In the genomic region with DNA sequence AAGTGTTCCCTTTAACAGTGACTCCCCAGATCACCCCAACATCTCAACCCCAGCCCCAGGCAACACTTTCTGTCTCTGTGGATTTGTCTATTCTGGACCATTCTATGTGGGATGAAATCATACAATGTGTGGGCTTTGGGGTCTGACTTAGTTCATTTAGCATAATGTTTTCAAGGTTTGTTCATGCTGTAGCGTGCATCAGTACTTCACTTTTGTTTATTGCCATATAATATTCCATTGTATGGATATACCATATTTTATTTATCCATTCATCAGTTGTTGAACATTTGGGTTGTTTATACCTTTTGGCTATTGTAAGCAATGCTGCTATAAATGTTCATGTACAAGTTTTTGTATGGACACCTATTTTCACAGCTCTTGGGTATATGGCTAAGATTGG, we compare ENCODE assay signal across 38 cellular contexts. TPM values are rescaled to one million over a fixed set of nuclear protein-coding genes. Genes with fewer than 3 reads are reported as not detected.
"Had no signal": no experiment of that assay in that cellular context is flagged by ENCODE, and none has a peak within 500 bp of the region (broad histone marks: within the 10 kb centered on the region; RNA-seq: fewer than 3 reads in every experiment).

No MANE protein-coding gene starts in this region.

- ATAC-seq: activated CD8-positive, alpha-beta T cell treated with anti-CD3 and anti-CD28 coated beads for 36 hours; activated naive CD8-positive, alpha-beta T cell treated with anti-CD3 and anti-CD28 coated beads, Interleukin-2, amount 50 U/mL, for 24 hours; activated T-cell treated with anti-CD3 and anti-CD28 coated beads, Interleukin-2, amount 50 U/mL, for 4 hours; activated T-cell treated with anti-CD3 and anti-CD28 coated beads, Interleukin-2, amount 50 U/mL, for 72 hours; activated T-helper 17 cell treated with anti-CD3 and anti-CD28 coated beads, Interleukin-2, amount 50 U/mL, for 72 hours had no signal

- H3K27ac ChIP-seq: ascending aorta, cardiac muscle cell, VCaP had no signal

- H3K36me3 Mint-ChIP-seq: activated CD4-positive, alpha-beta memory T cell treated with anti-CD3 and anti-CD28 coated beads for 36 hours; activated naive CD8-positive, alpha-beta T cell; activated naive CD8-positive, alpha-beta T cell treated with anti-CD3 and anti-CD28 coated beads, Interleukin-2, amount 10 ng/mL, durations not matched to agents 7 days and 5 days; brain had no signal

- H3K36me3 ChIP-seq: ascending aorta, cardiac muscle cell had no signal

- FAIRE-seq: bronchial epithelial cell, TTC549 had no signal

- H3K4me3 ChIP-seq: ascending aorta, cardiac muscle cell had no signal

- H3K4me3 Mint-ChIP-seq: activated B cell treated with CpG ODN at 0.5 μM for 24 hours; activated CD4-positive, alpha-beta memory T cell treated with anti-CD3 and anti-CD28 coated beads for 36 hours; activated CD4-positive, alpha-beta T cell treated with anti-CD3 and anti-CD28 coated beads, Interleukin-2, amount 10 ng/mL, durations not matched to agents 24 days and 14 days; activated CD8-positive, alpha-beta T cell treated with anti-CD3 and anti-CD28 coated beads for 36 hours; activated naive CD4-positive, alpha-beta T cell treated with anti-CD3 and anti-CD28 coated beads for 36 hours; activated naive CD4-positive, alpha-beta T cell treated with anti-CD3 and anti-CD28 coated beads, Interleukin-2, amount 50 U/mL, for 24 hours; activated naive CD8-positive, alpha-beta T cell; activated naive CD8-positive, alpha-beta T cell treated with anti-CD3 and anti-CD28 coated beads, Interleukin-2, amount 10 ng/mL, durations not matched to agents 7 days and 5 days; activated naive CD8-positive, alpha-beta T cell treated with anti-CD3 and anti-CD28 coated beads, Interleukin-2, amount 50 U/mL, for 24 hours; activated T-cell treated with anti-CD3 and anti-CD28 coated beads, Interleukin-2, amount 50 U/mL, for 4 hours; activated T-cell treated with anti-CD3 and anti-CD28 coated beads, Interleukin-2, amount 50 U/mL, for 72 hours; activated T-helper 1 cell treated with anti-CD3 and anti-CD28 coated beads, Interleukin-12 subunit alpha, Interleukin-12 subunit beta, Interleukin-2, Interleukin-4 antibody, amounts not matched to agents 30 ng/mL and 10 ng/mL and 1 ng/mL, durations not matched to agents 14 hours and 24 hours and 36 hours; activated T-helper 17 cell treated with anti-CD3 and anti-CD28 coated beads, Interleukin-2, amount 50 U/mL, for 72 hours; brain; T-helper 1 cell treated with Interleukin-12 subunit alpha and Interleukin-12 subunit beta and Interleukin-4 antibody, amounts not matched to agents 30 μg/mL and 1 μg/mL, for 36 hours; T-helper 2 cell treated with Interferon-gamma antibody and Interleukin-4, amounts not matched to agents 5 μg/mL and 100 μg/mL, for 36 hours had no signal

- H3K4me1 ChIP-seq: ascending aorta had no signal

- H3K27me3 ChIP-seq: ascending aorta, cardiac muscle cell had no signal

- DNase-seq: activated B cell treated with CpG ODN at 0.5 μM for 24 hours; activated CD4-positive, alpha-beta memory T cell treated with anti-CD3 and anti-CD28 coated beads for 36 hours; activated CD4-positive, alpha-beta T cell treated with anti-CD3 and anti-CD28 coated beads for 4 hours; activated CD4-positive, alpha-beta T cell treated with anti-CD3 and anti-CD28 coated beads, Interleukin-2, amount 10 ng/mL, durations not matched to agents 24 days and 14 days; activated CD4-positive, alpha-beta T cell treated with anti-CD3 and anti-CD28 coated beads, Interleukin-2, amount 50 U/mL, for 1 hour; activated CD4-positive, alpha-beta T cell treated with anti-CD3 and anti-CD28 coated beads, Interleukin-2, amount 50 U/mL, for 4 hours; activated CD4-positive, CD25-positive, alpha-beta regulatory T cell treated with anti-CD3 and anti-CD28 coated beads, Interleukin-2, amount 50 U/mL, for 72 hours; activated CD8-positive, alpha-beta memory T cell treated with anti-CD3 and anti-CD28 coated beads, Interleukin-2, amount 50 U/mL, for 4 hours; activated CD8-positive, alpha-beta T cell treated with anti-CD3 and anti-CD28 coated beads for 36 hours; activated effector memory CD4-positive, alpha-beta T cell treated with anti-CD3 and anti-CD28 coated beads, Interleukin-2, amount 50 U/mL, for 16 hours; activated gamma-delta T cell treated with Interleukin-2 at 50 U/mL for 16 hours; activated naive CD4-positive, alpha-beta T cell; activated naive CD4-positive, alpha-beta T cell treated with anti-CD3 and anti-CD28 coated beads for 36 hours; activated naive CD8-positive, alpha-beta T cell treated with anti-CD3 and anti-CD28 coated beads, Interleukin-2, amount 10 ng/mL, durations not matched to agents 7 days and 5 days; activated naive CD8-positive, alpha-beta T cell treated with anti-CD3 and anti-CD28 coated beads, Interleukin-2, amount 50 U/mL, for 24 hours; activated T-cell treated with anti-CD3 and anti-CD28 coated beads for 4 hours; activated T-cell treated with anti-CD3 and anti-CD28 coated beads, Interleukin-2, amount 50 U/mL, for 1 hour; activated T-cell treated with anti-CD3 and anti-CD28 coated beads, Interleukin-2, amount 50 U/mL, for 4 hours; activated T-cell treated with anti-CD3 and anti-CD28 coated beads, Interleukin-2, amount 50 U/mL, for 72 hours; amygdala; anterior cingulate cortex; central memory CD4-positive, alpha-beta T cell; T-helper 1 cell; T-helper 2 cell; T-helper 9 cell had no signal

- H3K27ac Mint-ChIP-seq: activated B cell treated with CpG ODN at 0.5 μM for 24 hours; activated CD4-positive, alpha-beta memory T cell treated with anti-CD3 and anti-CD28 coated beads for 36 hours; activated CD4-positive, alpha-beta T cell treated with anti-CD3 and anti-CD28 coated beads, Interleukin-2, amount 10 ng/mL, durations not matched to agents 24 days and 14 days; activated CD8-positive, alpha-beta T cell treated with anti-CD3 and anti-CD28 coated beads for 36 hours; activated naive CD4-positive, alpha-beta T cell treated with anti-CD3 and anti-CD28 coated beads for 36 hours; activated naive CD4-positive, alpha-beta T cell treated with anti-CD3 and anti-CD28 coated beads, Interleukin-2, amount 50 U/mL, for 24 hours; activated naive CD8-positive, alpha-beta T cell; activated naive CD8-positive, alpha-beta T cell treated with anti-CD3 and anti-CD28 coated beads, Interleukin-2, amount 10 ng/mL, durations not matched to agents 7 days and 5 days; activated naive CD8-positive, alpha-beta T cell treated with anti-CD3 and anti-CD28 coated beads, Interleukin-2, amount 50 U/mL, for 24 hours; activated T-helper 1 cell treated with anti-CD3 and anti-CD28 coated beads, Interleukin-12 subunit alpha, Interleukin-12 subunit beta, Interleukin-2, Interleukin-4 antibody, amounts not matched to agents 30 ng/mL and 10 ng/mL and 1 ng/mL, durations not matched to agents 14 hours and 24 hours and 36 hours; activated T-helper 17 cell treated with anti-CD3 and anti-CD28 coated beads, Interleukin-2, amount 50 U/mL, for 72 hours; brain; T-helper 1 cell treated with Interleukin-12 subunit alpha and Interleukin-12 subunit beta and Interleukin-4 antibody, amounts not matched to agents 30 μg/mL and 1 μg/mL, for 36 hours; T-helper 2 cell treated with Interferon-gamma antibody and Interleukin-4, amounts not matched to agents 5 μg/mL and 100 μg/mL, for 36 hours had no signal

- H3K9me3 Mint-ChIP-seq: activated naive CD8-positive, alpha-beta T cell treated with anti-CD3 and anti-CD28 coated beads, Interleukin-2, amount 10 ng/mL, durations not matched to agents 7 days and 5 days; activated T-cell treated with anti-CD3 and anti-CD28 coated beads, Interleukin-2, amount 50 U/mL, for 72 hours; T-helper 1 cell treated with Interleukin-12 subunit alpha and Interleukin-12 subunit beta and Interleukin-4 antibody, amounts not matched to agents 30 μg/mL and 1 μg/mL, for 36 hours had no signal

- H3K4me1 Mint-ChIP-seq: activated B cell treated with CpG ODN at 0.5 μM for 24 hours; activated CD4-positive, alpha-beta T cell treated with anti-CD3 and anti-CD28 coated beads, Interleukin-2, amount 10 ng/mL, durations not matched to agents 24 days and 14 days; activated naive CD8-positive, alpha-beta T cell treated with anti-CD3 and anti-CD28 coated beads, Interleukin-2, amount 50 U/mL, for 24 hours had no signal

RNA-seq across cellular contexts. Expression of a gene that starts 31.0 kb away (rescaled TPM):
- total RNA-seq: activated B cell treated with CpG ODN at 0.5 μM for 24 hours; activated CD4-positive, alpha-beta memory T cell treated with anti-CD3 and anti-CD28 coated beads for 36 hours; activated CD4-positive, alpha-beta T cell treated with anti-CD3 and anti-CD28 coated beads, Interleukin-2, amount 10 ng/mL, durations not matched to agents 24 days and 14 days; activated CD8-positive, alpha-beta memory T cell treated with anti-CD3 and anti-CD28 coated beads for 36 hours; activated CD8-positive, alpha-beta T cell treated with anti-CD3 and anti-CD28 coated beads for 36 hours; activated naive CD4-positive, alpha-beta T cell treated with anti-CD3 and anti-CD28 coated beads for 36 hours; activated naive CD8-positive, alpha-beta T cell treated with anti-CD3 and anti-CD28 coated beads, Interleukin-2, amount 10 ng/mL, durations not matched to agents 7 days and 5 days; activated T-cell treated with anti-CD3 and anti-CD28 coated beads, Interleukin-2, amount 50 U/mL, for 72 hours; activated T-helper 1 cell treated with anti-CD3 and anti-CD28 coated beads, Interleukin-12 subunit alpha, Interleukin-12 subunit beta, Interleukin-2, Interleukin-4 antibody, amounts not matched to agents 30 ng/mL and 10 ng/mL and 1 ng/mL, durations not matched to agents 14 hours and 24 hours and 36 hours; activated T-helper 17 cell treated with anti-CD3 and anti-CD28 coated beads, Interleukin-2, amount 50 U/mL, for 72 hours; bronchial epithelial cell had no signal
